Comparison of ENCODE assay signal across 26 cellular contexts in the genomic region with DNA sequence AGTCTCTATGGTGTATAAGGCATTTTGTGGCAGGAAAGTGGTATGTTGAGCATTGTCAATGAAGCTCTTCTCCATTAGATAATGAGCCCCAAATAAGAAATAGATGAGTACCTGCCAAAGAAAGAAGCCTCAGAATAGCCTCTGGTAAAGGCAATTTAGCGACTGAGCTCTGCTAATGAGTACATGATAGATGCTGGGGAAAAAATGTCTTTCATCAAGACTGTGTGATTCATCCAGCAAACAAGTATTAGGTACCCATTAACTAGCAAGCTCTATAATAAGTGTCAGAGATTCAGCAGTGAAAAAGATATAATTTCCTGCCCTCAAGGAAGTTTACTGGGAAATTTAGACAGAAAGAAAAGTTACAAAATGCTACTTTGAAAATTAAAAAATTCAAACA.
A peak's percentile ranks its signal among the peaks of the same experiment; 100 is the strongest.
DNase-seq lines count a peak whose midpoint lies in the region; ATAC-seq, FAIRE-seq and TF ChIP-seq lines count a peak whose summit lies in the region.
"Had no signal": no experiment of that assay in that cellular context is flagged by ENCODE, and none has a peak within 500 bp of the region (broad histone marks: within the 10 kb centered on the region; RNA-seq: fewer than 3 reads in every experiment).

No MANE protein-coding gene starts in this region.

- intact Hi-C loops in head of caudate nucleus (cut with DNase I): no loop called here

- TF ChIP-seq CTCF in kidney epithelial cell (IDR thresholded peaks at IDR 0.05; ENCODE audit: insufficient read depth, low read length, poor library complexity, severe bottlenecking): no peak

- peak; percentile 39 for DNase-seq in DMS53 (lab: John Stamatoyannopoulos, UW)
- DNase-seq in RCC 7860 (ENCODE audit: low spot score): peak; percentile 23
- peak; percentile 38 for DNase-seq in kidney epithelial cell (ENCODE audit: low read depth)
- no peak for DNase-seq in NCI-H2196 (lab: John Stamatoyannopoulos, UW; ENCODE audit: unreplicated experiment)
- no peak for DNase-seq in head of caudate nucleus
- no peak for DNase-seq in urothelium cell line (ENCODE audit: low spot score)
- DNase-seq: activated CD4-positive, alpha-beta memory T cell treated with anti-CD3 and anti-CD28 coated beads for 36 hours; activated CD4-positive, CD25-positive, alpha-beta regulatory T cell treated with anti-CD3 and anti-CD28 coated beads, Interleukin-2, amount 50 U/mL, for 72 hours; activated T-cell treated with anti-CD3 and anti-CD28 coated beads, Interleukin-2, amount 50 U/mL, for 72 hours; DND-41; endodermal cell; glutamatergic neuron; H9; naive thymus-derived CD8-positive, alpha-beta T cell; NCI-H2029 treated with DMSO at 0.1 percent for 48 hours; NCI-H748 treated with DMSO at 0.1 percent for 48 hours; nucleus accumbens; Peyer's patch; SHP77 treated with DMSO at 0.1 percent for 48 hours; transverse colon had no signal

- no peaks in the 10 kb centered on the region for H3K36me3 ChIP-seq in kidney epithelial cell (ENCODE audit: control insufficient read depth, insufficient read depth, low read length)
- H3K36me3 ChIP-seq: Peyer's patch, transverse colon had no signal

- peak; percentile 89 for FAIRE-seq in RCC 7860 (lab: Jason Lieb, UNC)
- FAIRE-seq in urothelium cell line (lab: Jason Lieb, UNC): no peak
- FAIRE-seq: K562, keratinocyte had no signal

- no peaks in the 10 kb centered on the region for H3K27me3 ChIP-seq in kidney epithelial cell (ENCODE audit: control insufficient read depth, insufficient read depth, low read length)
- H3K27me3 ChIP-seq: Peyer's patch, transverse colon had no signal

- ATAC-seq in GM21619 (IDR thresholded peaks at IDR 0.05; ENCODE audit: unreplicated experiment) (peak; percentile 71), GM18519 (IDR thresholded peaks at IDR 0.05; ENCODE audit: low FRiP score, unreplicated experiment) (no peak)
- ATAC-seq: activated T-cell treated with anti-CD3 and anti-CD28 coated beads, Interleukin-2, amount 50 U/mL, for 72 hours; K562; naive thymus-derived CD8-positive, alpha-beta T cell; stimulated activated effector memory CD8-positive, alpha-beta T cell treated with anti-CD3 and anti-CD28 coated beads, Interleukin-12 subunit alpha, Interleukin-12 subunit beta, amount 100 ng/mL, for 72 hours had no signal

- H3K4me3 ChIP-seq in kidney epithelial cell (ENCODE audit: low read depth, low read length): no peak overlapping the region
- H3K4me3 ChIP-seq: K562, lung, Peyer's patch, transverse colon had no signal

Comparison
In these comparisons a context has a peak if more than half of its experiments do, and no peak if none do; other contexts are left out.
1. DNase-seq: peak in DMS53 (single experiment), RCC 7860 (single experiment) and kidney epithelial cell (single experiment); none in NCI-H2196 (single experiment), head of caudate nucleus (0 of 42) and urothelium cell line (single experiment).